Comparison of ENCODE assay signal across 25 cellular contexts in genomic region chr1:231424950-231425805, GRCh38. TPM values are rescaled to one million over a fixed set of nuclear protein-coding genes. Genes with fewer than 3 reads are reported as not detected.
A peak's percentile ranks its signal among the peaks of the same experiment; 100 is the strongest.
DNase-seq lines count a peak whose midpoint lies in the region; ATAC-seq, FAIRE-seq and TF ChIP-seq lines count a peak whose summit lies in the region.
"Had no signal": no experiment of that assay in that cellular context is flagged by ENCODE, and none has a peak within 500 bp of the region (broad histone marks: within the 10 kb centered on the region; RNA-seq: fewer than 3 reads in every experiment).

No MANE protein-coding gene starts in this region.

- 8% methylated on average over 4 of the region's 4 CpGs for WGBS in K562 (ENCODE audit: insufficient coverage, low coverage, missing lambda C conversion rate)

- TF ChIP-seq CTCF in K562 (IDR thresholded peaks at IDR 0.05 in 2 of 3, conservative IDR thresholded peaks at IDR 0.05 in 1 of 3; ENCODE audit: insufficient read depth in 2 of 3, low read depth in 1 of 3, low read length in 3 of 3) (no peak), left ventricle myocardium inferior (IDR thresholded peaks at IDR 0.05; ENCODE audit: borderline replicate concordance) (no peak), gastrocnemius medialis (IDR thresholded peaks at IDR 0.05 in 4 of 5, conservative IDR thresholded peaks at IDR 0.05 in 1 of 5) (no peak)

- TF ChIP-seq POLR2A in K562 (conservative IDR thresholded peaks at IDR 0.05) (no peak), gastrocnemius medialis (IDR thresholded peaks at IDR 0.05) (peak in 1 of 2 donors; percentile 63)

- in situ Hi-C loops in K562 (cut with MboI): no loop called here
- in situ Hi-C loops in gastrocnemius medialis (cut with MboI; ENCODE audit: low sequenced_read_pairs in 4 of 4): loop anchor here in 1 of 4 donors (10.0 kb wide), 1 partner anchor 100 kb away; the partner anchor contains the start of gene TSNAX

- H3K9me1 ChIP-seq in K562 (ENCODE audit: control insufficient read depth, insufficient read depth, low read length): no peaks in the 10 kb centered on the region

- H3K9me3 ChIP-seq in K562 (replicated peaks; ENCODE audit: control insufficient read depth, insufficient read depth, low read depth, low read length): no peaks in the 10 kb centered on the region
- H3K9me3 ChIP-seq in left ventricle myocardium inferior (replicated peaks): no peaks in the 10 kb centered on the region
- no peaks in the 10 kb centered on the region for H3K9me3 ChIP-seq in gastrocnemius medialis

- intact Hi-C loops in K562 (cut with micrococcal nuclease): loop anchor here (5.0 kb wide), 3 partner anchors 67 to 183 kb away; partner anchors contain the start of gene GNPAT
- intact Hi-C loops in left ventricle myocardium inferior (cut with micrococcal nuclease): no loop called here
- intact Hi-C loops in gastrocnemius medialis (cut with DNase I; ENCODE audit: low total_unique reads): loop anchor here (1.0 to 10.0 kb wide), 6 partner anchors 15 to 560 kb away; partner anchors contain the start of genes C1orf198 and GNPAT

- H3K79me2 ChIP-seq in K562 (ENCODE audit: control insufficient read depth, insufficient read depth, low read length): peaks cover 15% of the 10 kb centered on the region

- H3K36me3 ChIP-seq in K562 (ENCODE audit: control insufficient read depth, insufficient read depth, low read length) (no peaks in the 10 kb centered on the region), left ventricle myocardium inferior (no peaks in the 10 kb centered on the region), gastrocnemius medialis (peaks cover 0 to 6% of the 10 kb centered on the region in 2 donors)

- H3K27me3 ChIP-seq in K562 (ENCODE audit: control insufficient read depth in 2 of 2, insufficient read depth in 2 of 2, low read length in 2 of 2) (no peaks in the 10 kb centered on the region), left ventricle myocardium inferior (ENCODE audit: low read depth) (no peaks in the 10 kb centered on the region), gastrocnemius medialis (no peaks in the 10 kb centered on the region)

- no peak overlapping the region for H3K9ac ChIP-seq in K562 (ENCODE audit: insufficient read depth in 1 of 2, low read depth in 2 of 2, low read length in 2 of 2)

- ATAC-seq in K562 (no peak), gastrocnemius medialis (peak; percentile 65 to 66), HG02840 (IDR thresholded peaks at IDR 0.05; ENCODE audit: low FRiP score, unreplicated experiment) (no peak)
- ATAC-seq: activated CD4-positive, CD25-positive, alpha-beta regulatory T cell treated with anti-CD3 and anti-CD28 coated beads, Interleukin-2, amount 50 U/mL, for 24 hours; left lobe of liver; stimulated activated memory B cell treated with anti-CD40 and anti-IgM and Interleukin-4, amounts not matched to agents 10 μg/mL and 1 μg/mL and 100 μg/mL, for 72 hours had no signal

- peaks cover 3% of the 10 kb centered on the region for H4K20me1 ChIP-seq in K562 (replicated peaks; ENCODE audit: control insufficient read depth, insufficient read depth, low read length)

- no peak overlapping the region for H3K27ac ChIP-seq in K562 (ENCODE audit: extremely low read depth, low read depth, low read length)
- peak overlapping the region; percentile 100 for H3K27ac ChIP-seq in left ventricle myocardium inferior (replicated peaks)
- peak overlapping the region; percentile 97 to 98 (median 98) for H3K27ac ChIP-seq in gastrocnemius medialis
- H3K27ac ChIP-seq: coronary artery, HL-60, RWPE1 had no signal

- POLR2A ChIA-PET in HEK293T (lab: Yijun Ruan, JAX): no interaction called here
- POLR2A ChIA-PET in K562 (lab: Yijun Ruan, JAX): interaction anchor here (0.5 to 0.9 kb wide), 3 partner anchors 10 to 69 kb away, joined by 3 read pairs; no protein-coding TSS in a partner anchor

- no peak for TF ChIP-seq EP300 in K562 (IDR thresholded peaks at IDR 0.05; ENCODE audit: low read length)

- no peak for DNase-seq in HEK293T (ENCODE audit: extremely low spot score)
- no peak for DNase-seq in K562 (ENCODE audit: extremely low read depth in 1 of 4, low spot score in 3 of 4)
- peak; percentile 65 for DNase-seq in left ventricle myocardium inferior
- DNase-seq in gastrocnemius medialis: peak; percentile 91 to 94
- no peak for DNase-seq in OCI-M1 (lab: John Stamatoyannopoulos, UW)
- DNase-seq in stimulated activated CD4-positive, alpha-beta T cell treated with anti-CD3 and anti-CD28 coated beads, Interleukin-1b, Interleukin-23, amount 100 ng/mL, for 48 hours: no peak
- DNase-seq in DMS53 (lab: John Stamatoyannopoulos, UW): no peak
- DNase-seq: activated CD4-positive, alpha-beta memory T cell treated with anti-CD3 and anti-CD28 coated beads, Interleukin-2, amount 10 ng/mL, durations not matched to agents 7 days and 5 days; activated effector memory CD4-positive, alpha-beta T cell treated with anti-CD3 and anti-CD28 coated beads, Interleukin-2, amount 50 U/mL, for 16 hours; CD4-positive, alpha-beta memory T cell; IMR-90; midbrain; NCI-H1417 treated with DMSO at 0.1 percent for 48 hours; NCI-H524; nephron progenitor cell; small intestine had no signal

- peak overlapping the region; percentile 26 for H2AFZ ChIP-seq in K562 (ENCODE audit: low read depth, low read length)

- peaks cover 5 to 16% of the 10 kb centered on the region in 2 experiments; a peak in 3 of 5 replicates for H3K4me1 ChIP-seq in K562 (replicated peaks in 1 of 2; ENCODE audit: control insufficient read depth in 2 of 2, insufficient read depth in 2 of 2, low read length in 2 of 2)
- peaks cover 49% of the 10 kb centered on the region for H3K4me1 ChIP-seq in left ventricle myocardium inferior
- peaks cover 30 to 38% of the 10 kb centered on the region in 2 donors for H3K4me1 ChIP-seq in gastrocnemius medialis

- no peak overlapping the region for H3K4me3 ChIP-seq in K562
- H3K4me3 ChIP-seq in left ventricle myocardium inferior: no peak overlapping the region
- H3K4me3 ChIP-seq in gastrocnemius medialis: peak overlapping the region in 3 of 4 donors; percentile 8 to 30 (median 12)
- H3K4me3 ChIP-seq: coronary artery had no signal

- no peak for TF ChIP-seq RAD21 in K562 (CRISPR knock-in tag; conservative IDR thresholded peaks at IDR 0.05 in 1 of 2, IDR thresholded peaks at IDR 0.05 in 1 of 2)

- no peak for FAIRE-seq in K562 (lab: Jason Lieb, UNC)
- FAIRE-seq: endometrium, GM12891, small intestine had no signal

- CTCF ChIA-PET in HEK293T (lab: Yijun Ruan, JAX) (interaction anchor here (1.3 kb wide), 1 partner anchor 9 kb away, joined by 5 read pairs; no protein-coding TSS in a partner anchor), K562 (lab: Yijun Ruan, JAX; ENCODE audit: low intra/inter-chr PET ratio) (no interaction called here)

- BruUV-seq in K562 (replicated peaks; lab: Mats Ljungman, UMichigan): no TSS peak

- no peak overlapping the region for H3K4me2 ChIP-seq in K562 (ENCODE audit: insufficient read depth, low read length)

TF ChIP-seq in HEK293T, 16 proteins besides CTCF, POLR2A, EP300 and RAD21:
- no peak for TF ChIP-seq SUZ12 (IDR thresholded peaks at IDR 0.05)
- TF ChIP-seq FOXA1 (IDR thresholded peaks at IDR 0.05): 0 out of 2 replicates have a peak, but pooled peaks have one; percentile 19
TF ChIP-seq in HEK293T: peak in this region for 1.

TF ChIP-seq in K562, 482 proteins besides CTCF, POLR2A, EP300 and RAD21 (continues in another document):
- TF ChIP-seq ZC3H8 (IDR thresholded peaks at IDR 0.05): no peak
- TF ChIP-seq GTF2A2 (tag; IDR thresholded peaks at IDR 0.05): no peak
- TF ChIP-seq GATAD2B (IDR thresholded peaks at IDR 0.05; ENCODE audit: borderline replicate concordance): no peak
- no peak for TF ChIP-seq POU5F1 (IDR thresholded peaks at IDR 0.05; ENCODE audit: borderline replicate concordance, low read depth, low read length, partially characterized antibody)

RNA-seq across cellular contexts. Expression of gene EGLN1, which starts 3.1 kb away (rescaled TPM):
- 9.0 and 24.6 TPM in 2 replicates for total RNA-seq in K562 (2011; cell fraction: chromatin; rRNA removed; ENCODE audit: low replicate concordance)
- total RNA-seq in K562 (2011; cell fraction: nucleolus; rRNA removed): 8.0 and 10.8 TPM in 2 replicates
- 13.1 and 13.6 TPM in 2 replicates for total RNA-seq in K562 (2011; cell fraction: nucleoplasm; rRNA removed)
- total RNA-seq in K562 (2014; rRNA removed): 18.4 TPM in 2 replicates
- total RNA-seq in K562 (2014; rRNA removed; fragmentation: Illumina TruSeq; extraction: Trizol): 30.7 and 31.8 TPM in 2 replicates
- 31.4 and 32.9 TPM in 2 replicates for total RNA-seq in K562 (2015; rRNA removed; fragmentation: Illumina TruSeq; extraction: Trizol)
- 24.6 and 25.0 TPM in 2 replicates for total RNA-seq in K562 (2021)
- 38.2 and 54.3 TPM in 2 replicates for polyA plus RNA-seq in K562 (2011; rRNA removed)
- 13.5 and 21.9 TPM in 2 replicates for polyA plus RNA-seq in K562 (2011; cell fraction: cytosol; rRNA removed)
- polyA plus RNA-seq in K562 (2011; cell fraction: nucleus; rRNA removed): 6.9 and 13.0 TPM in 2 replicates
- polyA plus RNA-seq in K562 (2012): 18.9 and 39.6 TPM in 2 replicates
- polyA plus RNA-seq in K562 (2014; fragmentation: Illumina TruSeq; extraction: Trizol): 27.1 and 29.3 TPM in 2 replicates
- 1 to 10 TPM; 5.2 to 5.6 TPM for polyA plus RNA-seq in K562 (2014; fragmentation: Nextera tagmentation; extraction: Ambion mirVana)
- 14.1 and 17.2 TPM in 2 replicates for polyA plus RNA-seq in K562 (2014; rRNA removed)
- polyA minus RNA-seq in K562 (2011; rRNA and poly(A)+ RNA removed): 106 and 110 TPM in 2 replicates
- polyA minus RNA-seq in K562 (2011; cell fraction: cytosol; rRNA and poly(A)+ RNA removed): 25.7 and 40.9 TPM in 2 replicates
- polyA minus RNA-seq in K562 (2011; cell fraction: nucleus; rRNA and poly(A)+ RNA removed): 13.1 and 21.5 TPM in 2 replicates
- 83.2 TPM for total RNA-seq in left ventricle myocardium inferior
- 100 to 1,000 TPM; 500 to 862 (median 706) TPM for total RNA-seq in gastrocnemius medialis

Comparison
In these comparisons a context has a peak if more than half of its experiments do, and no peak if none do; other contexts are left out.
1. DNase-seq: peak in left ventricle myocardium inferior (single experiment) and gastrocnemius medialis (2 of 2); none in HEK293T (single experiment), K562 (0 of 4), OCI-M1 (single experiment), stimulated activated CD4-positive, alpha-beta T cell treated with anti-CD3 and anti-CD28 coated beads, Interleukin-1b, Interleukin-23, amount 100 ng/mL, for 48 hours (single experiment) and DMS53 (single experiment).
2. ATAC-seq: peak in gastrocnemius medialis (2 of 2); none in K562 (single experiment) and HG02840 (single experiment).
3. H3K4me3 ChIP-seq: peak in gastrocnemius medialis (3 of 4); none in K562 (single experiment) and left ventricle myocardium inferior (single experiment).